Comparison of ENCODE assay signal across 1 cellular context in genomic region chr1:109908857-109909256, GRCh38.
TF ChIP-seq lines count a peak whose summit lies in the region.

No MANE protein-coding gene starts in this region.

TF ChIP-seq in IMR-90, 13 proteins besides CTCF, POLR2A, EP300 and RAD21 (continued from another document):
- no peak for TF ChIP-seq RFX5 (IDR thresholded peaks at IDR 0.05; ENCODE audit: low read depth, low read length)
- no peak for TF ChIP-seq CHD1 (IDR thresholded peaks at IDR 0.05; ENCODE audit: low read depth, low read length)
- no peak for TF ChIP-seq FOS (IDR thresholded peaks at IDR 0.05; ENCODE audit: low read depth, low read length)
- no peak for TF ChIP-seq BHLHE40 (IDR thresholded peaks at IDR 0.05; ENCODE audit: low read depth, low read length)
- no peak for TF ChIP-seq MAFK (IDR thresholded peaks at IDR 0.05; ENCODE audit: low read depth, low read length)
- TF ChIP-seq MAZ (IDR thresholded peaks at IDR 0.05; ENCODE audit: borderline replicate concordance, low read depth, low read length), result no peak
- TF ChIP-seq ELK1 (IDR thresholded peaks at IDR 0.05; ENCODE audit: borderline replicate concordance, low read depth, low read length), result no peak
- no peak for TF ChIP-seq SMC3 (IDR thresholded peaks at IDR 0.05; ENCODE audit: low read depth, low read length)
- no peak for TF ChIP-seq NFE2L2 (IDR thresholded peaks at IDR 0.05; ENCODE audit: low read depth, low read length)
